In genomic region chr9:114154597-114155102, GRCh38 we compare ENCODE assay signal across 10 cellular contexts. TPM values are rescaled to one million over a fixed set of nuclear protein-coding genes. Genes with fewer than 3 reads are reported as not detected.
DNase-seq lines count a peak whose midpoint lies in the region; ATAC-seq and TF ChIP-seq lines count a peak whose summit lies in the region.
"Had no signal": no experiment of that assay in that cellular context is flagged by ENCODE, and none has a peak within 500 bp of the region (broad histone marks: within the 10 kb centered on the region; RNA-seq: fewer than 3 reads in every experiment).

No MANE protein-coding gene starts in this region.

- H3K27me3 ChIP-seq in SK-N-SH (ENCODE audit: insufficient read depth) (peaks cover 5% of the 10 kb centered on the region; the same call in 1 of the 2 replicates), MG63 (peaks cover 13% of the 10 kb centered on the region)

- no peaks in the 10 kb centered on the region for H3K9me3 Mint-ChIP-seq in progenitor cell of endocrine pancreas (ENCODE audit: low read depth)

- peaks cover 12% of the 10 kb centered on the region for H3K4me1 ChIP-seq in ES-I3 (ENCODE audit: insufficient read depth, low read length)
- peaks cover 5 to 8% of the 10 kb centered on the region in 2 experiments; a peak in 2 of 4 replicates for H3K4me1 ChIP-seq in SK-N-SH (ENCODE audit: control insufficient read depth in 1 of 2, insufficient read depth in 2 of 2, low read depth in 1 of 2, low read length in 1 of 2)

- H3K27me3 Mint-ChIP-seq in progenitor cell of endocrine pancreas, result peaks cover 11% of the 10 kb centered on the region

- no peak for TF ChIP-seq POLR2A in GM18505 (IDR thresholded peaks at IDR 0.05; ENCODE audit: borderline replicate concordance, extremely low read depth, insufficient read depth, insufficient read length)

- TF ChIP-seq EP300 in SK-N-SH (IDR thresholded peaks at IDR 0.05; ENCODE audit: borderline replicate concordance in 1 of 2, low read depth in 1 of 2, low read length in 1 of 2), result no peak

- H3K9ac ChIP-seq in ES-I3 (ENCODE audit: low read depth, low read length), result peak overlapping the region; percentile 79; the same call in 1 of the 2 replicates
- H3K9ac ChIP-seq in SK-N-SH, result no peak overlapping the region

- H3K79me2 ChIP-seq in SK-N-SH (ENCODE audit: insufficient read depth), result peaks cover 21% of the 10 kb centered on the region; the same call in 1 of the 2 replicates

- peak overlapping the region; percentile 51; the same call in 1 of the 2 replicates for H2AFZ ChIP-seq in SK-N-SH (ENCODE audit: low read depth)

- H3K4me2 ChIP-seq in SK-N-SH, result peak overlapping the region; percentile 91

- peaks cover 29% of the 10 kb centered on the region for H3K4me1 Mint-ChIP-seq in progenitor cell of endocrine pancreas (ENCODE audit: low read depth)

- H3K4me3 ChIP-seq in SK-N-SH (ENCODE audit: low read depth in 2 of 2, low read length in 1 of 2) (peak overlapping the region; percentile 39 to 61; a peak in 3 of 4 replicates), fibroblast of villous mesenchyme (ENCODE audit: low read depth, low read length) (peak overlapping the region; percentile 35), MG63 (no peak overlapping the region; the same call in 1 of the 2 replicates)

- H3K36me3 Mint-ChIP-seq in progenitor cell of endocrine pancreas (ENCODE audit: insufficient read depth), result peaks cover 1% of the 10 kb centered on the region

- no peak for TF ChIP-seq RAD21 in SK-N-SH (IDR thresholded peaks at IDR 0.05; ENCODE audit: low read length)

- no peak overlapping the region for H3K27ac Mint-ChIP-seq in progenitor cell of endocrine pancreas

- POLR2A ChIA-PET in SK-N-SH (lab: Yijun Ruan, JAX), result no interaction called here

- DNase-seq in SK-N-SH (no peak), fibroblast of villous mesenchyme (ENCODE audit: low read depth) (no peak), progenitor cell of endocrine pancreas (ENCODE audit: low spot score, unreplicated experiment) (no peak), NCI-H128 (lab: John Stamatoyannopoulos, UW; ENCODE audit: unreplicated experiment) (no peak), MG63 (no peak)
- no peak for DNase-seq in activated CD4-positive, CD25-positive, alpha-beta regulatory T cell treated with anti-CD3 and anti-CD28 coated beads, Interleukin-2, amount 50 U/mL, for 72 hours

- no peaks in the 10 kb centered on the region for H3K9me3 ChIP-seq in ES-I3 (ENCODE audit: control insufficient read depth, insufficient read depth, low read length)
- H3K9me3 ChIP-seq in SK-N-SH, result no peaks in the 10 kb centered on the region
- H3K9me3 ChIP-seq in MG63, result no peaks in the 10 kb centered on the region
- H3K9me3 ChIP-seq: SJSA1 had no signal

- no peaks in the 10 kb centered on the region for H3K9me2 ChIP-seq in SK-N-SH

- peaks cover 3% of the 10 kb centered on the region for H3F3A ChIP-seq in SK-N-SH (replicated peaks; ENCODE audit: insufficient read depth)

- TF ChIP-seq CTCF in SK-N-SH (IDR thresholded peaks at IDR 0.05), result no peak
- no peak for TF ChIP-seq CTCF in fibroblast of villous mesenchyme (IDR thresholded peaks at IDR 0.05; ENCODE audit: insufficient read depth, low read depth, low read length)
- TF ChIP-seq CTCF in progenitor cell of endocrine pancreas (IDR thresholded peaks at IDR 0.05; ENCODE audit: unreplicated experiment), result no peak

- no peak for ATAC-seq in GM18505 (IDR thresholded peaks at IDR 0.05; ENCODE audit: unreplicated experiment)

- H4K20me1 ChIP-seq in SK-N-SH (ENCODE audit: insufficient read depth), result 0 out of 2 replicates have a peak, but pooled peaks cover 7% of the 10 kb centered on the region

- 8% methylated on average over 20 of the region's 23 CpGs for WGBS in SK-N-SH (ENCODE audit: low lambda C conversion rate)

- CTCF ChIA-PET in SK-N-SH (lab: Yijun Ruan, JAX), result interaction anchor here (0.6 to 14.0 kb wide), 53 partner anchors 10 to 488 kb away, joined by 3 to 187 read pairs (median 5); partner anchors contain the start of gene AMBP

- H3K27ac ChIP-seq in SK-N-SH (ENCODE audit: low read depth in 2 of 2, low read length in 1 of 2), result no peak overlapping the region
- H3K27ac ChIP-seq: SJSA1 had no signal

- no peaks in the 10 kb centered on the region for H3K36me3 ChIP-seq in ES-I3 (ENCODE audit: insufficient read depth, low read length)
- H3K36me3 ChIP-seq in SK-N-SH (replicated peaks in 1 of 2; ENCODE audit: control insufficient read depth in 1 of 2, insufficient read depth in 2 of 2, low read length in 1 of 2), result no peaks in the 10 kb centered on the region
- no peaks in the 10 kb centered on the region for H3K36me3 ChIP-seq in MG63
- H3K36me3 ChIP-seq: SJSA1 had no signal

- peak overlapping the region; percentile 85 for H3K4me3 Mint-ChIP-seq in progenitor cell of endocrine pancreas (ENCODE audit: low read depth)

TF ChIP-seq in SK-N-SH, 30 proteins besides CTCF, POLR2A, EP300 and RAD21:
- TF ChIP-seq TAF1 (IDR thresholded peaks at IDR 0.05; ENCODE audit: borderline replicate concordance, low read depth, low read length) (no peak), USF2 (IDR thresholded peaks at IDR 0.05; ENCODE audit: borderline replicate concordance, low read depth, low read length) (no peak), NRF1 (IDR thresholded peaks at IDR 0.05; ENCODE audit: low read depth, low read length) (no peak), POLR2AphosphoS5 (IDR thresholded peaks at IDR 0.05; ENCODE audit: low read depth, low read length) (no peak), ZBTB33 (IDR thresholded peaks at IDR 0.05; ENCODE audit: borderline replicate concordance, low read depth) (no peak), TEAD4 (IDR thresholded peaks at IDR 0.05; ENCODE audit: borderline replicate concordance, insufficient read depth) (no peak), MAX (IDR thresholded peaks at IDR 0.05; ENCODE audit: low read depth) (no peak), GATA2 (CRISPR knock-in tag; IDR thresholded peaks at IDR 0.05) (no peak), TCF12 (IDR thresholded peaks at IDR 0.05) (no peak)

RNA-seq across cellular contexts. Expression of gene COL27A1, which starts 0.7 kb away (rescaled TPM):
- 6.8 and 8.7 TPM in 2 replicates for polyA plus RNA-seq in SK-N-SH (2012; rRNA removed)
- 2.6 and 3.0 TPM in 2 replicates for polyA plus RNA-seq in SK-N-SH (2012; cell fraction: cytosol; rRNA removed)
- polyA plus RNA-seq in SK-N-SH (2012; cell fraction: nucleus; rRNA removed), result 55.3 and 131 TPM in 2 replicates
- total RNA-seq in fibroblast of villous mesenchyme (22.9 and 23.3 TPM in 2 replicates), progenitor cell of endocrine pancreas (162 and 178 TPM in 2 replicates)
- 1.1 and 1.3 TPM in 2 replicates for total RNA-seq in MG63 (2014; rRNA removed; shearing (Covaris generic); ENCODE audit: low replicate concordance)

RNA-seq across cellular contexts. Expression of gene KIF12, which starts 55.6 kb away (rescaled TPM):
- polyA plus RNA-seq in SK-N-SH (2012; rRNA removed), result 0.15 and 0.35 TPM in 2 replicates
- polyA plus RNA-seq in SK-N-SH (2012; cell fraction: cytosol; rRNA removed), result 0.03 and 0.04 TPM in 2 replicates
- 1.2 and 1.7 TPM in 2 replicates for polyA plus RNA-seq in SK-N-SH (2012; cell fraction: nucleus; rRNA removed)
- total RNA-seq in fibroblast of villous mesenchyme (not detected in 2 replicates), progenitor cell of endocrine pancreas (166 and 176 TPM in 2 replicates)
- total RNA-seq in MG63 (2014; rRNA removed; shearing (Covaris generic); ENCODE audit: low replicate concordance), result not detected in 2 replicates
- total RNA-seq: HT1080 had no signal

Comparison
In these comparisons a context has a peak if more than half of its experiments do, and no peak if none do; other contexts are left out.
1. RNA of gene COL27A1, which starts 0.7 kb away (total RNA-seq): 162 to 178 TPM in progenitor cell of endocrine pancreas and 22.9 to 23.3 TPM in fibroblast of villous mesenchyme; 1.1 to 1.3 TPM in MG63; every median in the first group is over 10 times any median in the second.
2. RNA of gene KIF12, which starts 55.6 kb away (total RNA-seq): 166 to 176 TPM in progenitor cell of endocrine pancreas; not detected in fibroblast of villous mesenchyme and not detected in MG63; every median in the first group is over 100 times any median in the second.